ENCODE assay signal across 19 cellular contexts in genomic region chr4:815464-816146, GRCh38. TPM values are rescaled to one million over a fixed set of nuclear protein-coding genes. Genes with fewer than 3 reads are reported as not detected.
DNase-seq lines count a peak whose midpoint lies in the region; ATAC-seq and TF ChIP-seq lines count a peak whose summit lies in the region.
"Had no signal": no experiment of that assay in that cellular context is flagged by ENCODE, and none has a peak within 500 bp of the region (broad histone marks: within the 10 kb centered on the region; RNA-seq: fewer than 3 reads in every experiment).

No MANE protein-coding gene starts in this region.

- no peak overlapping the region for H3K4me3 Mint-ChIP-seq in progenitor cell of endocrine pancreas (ENCODE audit: low read depth)
- no peak overlapping the region for H3K4me3 Mint-ChIP-seq in activated CD8-positive, alpha-beta memory T cell treated with anti-CD3 and anti-CD28 coated beads, Interleukin-2, amount 10 ng/mL, durations not matched to agents 7 days and 5 days
- H3K4me3 Mint-ChIP-seq: GM23338; stimulated activated naive CD8-positive, alpha-beta T cell treated with anti-CD3 and anti-CD28 coated beads, Interleukin-15, amount 100 ng/mL, for 72 hours; T-helper 17 cell had no signal

- CTCF ChIA-PET in activated CD8-positive, alpha-beta memory T cell treated with anti-CD3 and anti-CD28 coated beads, Interleukin-2, amount 10 ng/mL, durations not matched to agents 7 days and 5 days (lab: Charles Lee): interaction anchor here (0.7 kb wide), 1 partner anchor 152 kb away, joined by 3 read pairs; no protein-coding TSS in a partner anchor

- peaks cover 64% of the 10 kb centered on the region for H3K27me3 Mint-ChIP-seq in progenitor cell of endocrine pancreas
- peaks cover 47% of the 10 kb centered on the region for H3K27me3 Mint-ChIP-seq in activated CD8-positive, alpha-beta memory T cell treated with anti-CD3 and anti-CD28 coated beads, Interleukin-2, amount 10 ng/mL, durations not matched to agents 7 days and 5 days

- peak; percentile 35 for ATAC-seq in esophagus mucosa
- ATAC-seq in GM21825 (IDR thresholded peaks at IDR 0.05; ENCODE audit: unreplicated experiment): no peak
- no peak for ATAC-seq in activated CD8-positive, alpha-beta memory T cell treated with anti-CD3 and anti-CD28 coated beads, Interleukin-2, amount 10 ng/mL, durations not matched to agents 7 days and 5 days
- ATAC-seq: foreskin keratinocyte; GM23338; stimulated activated naive CD8-positive, alpha-beta T cell treated with anti-CD3 and anti-CD28 coated beads, Interleukin-15, amount 100 ng/mL, for 72 hours; T-helper 17 cell had no signal

- no peaks in the 10 kb centered on the region for H3K36me3 Mint-ChIP-seq in progenitor cell of endocrine pancreas (ENCODE audit: insufficient read depth)
- no peaks in the 10 kb centered on the region for H3K36me3 Mint-ChIP-seq in activated CD8-positive, alpha-beta memory T cell treated with anti-CD3 and anti-CD28 coated beads, Interleukin-2, amount 10 ng/mL, durations not matched to agents 7 days and 5 days

- no peak for TF ChIP-seq CTCF in progenitor cell of endocrine pancreas (IDR thresholded peaks at IDR 0.05; ENCODE audit: unreplicated experiment)

- peaks cover 9% of the 10 kb centered on the region for H3K4me1 Mint-ChIP-seq in progenitor cell of endocrine pancreas (ENCODE audit: low read depth)
- H3K4me1 Mint-ChIP-seq in activated CD8-positive, alpha-beta memory T cell treated with anti-CD3 and anti-CD28 coated beads, Interleukin-2, amount 10 ng/mL, durations not matched to agents 7 days and 5 days: no peaks in the 10 kb centered on the region
- H3K4me1 Mint-ChIP-seq: GM23338; stimulated activated naive CD8-positive, alpha-beta T cell treated with anti-CD3 and anti-CD28 coated beads, Interleukin-15, amount 100 ng/mL, for 72 hours had no signal

- peak overlapping the region; percentile 45 for H3K27ac Mint-ChIP-seq in progenitor cell of endocrine pancreas
- no peak overlapping the region for H3K27ac Mint-ChIP-seq in activated CD8-positive, alpha-beta memory T cell treated with anti-CD3 and anti-CD28 coated beads, Interleukin-2, amount 10 ng/mL, durations not matched to agents 7 days and 5 days
- H3K27ac Mint-ChIP-seq: GM23338; stimulated activated naive CD8-positive, alpha-beta T cell treated with anti-CD3 and anti-CD28 coated beads, Interleukin-15, amount 100 ng/mL, for 72 hours; T-helper 17 cell had no signal

- H3K9me3 Mint-ChIP-seq in progenitor cell of endocrine pancreas (ENCODE audit: low read depth): no peaks in the 10 kb centered on the region
- no peaks in the 10 kb centered on the region for H3K9me3 Mint-ChIP-seq in activated CD8-positive, alpha-beta memory T cell treated with anti-CD3 and anti-CD28 coated beads, Interleukin-2, amount 10 ng/mL, durations not matched to agents 7 days and 5 days (ENCODE audit: low read depth)
- H3K9me3 Mint-ChIP-seq: GM23338; stimulated activated naive CD8-positive, alpha-beta T cell treated with anti-CD3 and anti-CD28 coated beads, Interleukin-15, amount 100 ng/mL, for 72 hours had no signal

- DNase-seq in DMS153 (lab: John Stamatoyannopoulos, UW) (peak; percentile 2), DMS153 treated with DMSO at 0.1 percent for 48 hours (lab: John Stamatoyannopoulos, UW; ENCODE audit: unreplicated experiment) (no peak), NCI-H187 (lab: John Stamatoyannopoulos, UW) (peak; percentile 62 to 83), progenitor cell of endocrine pancreas (ENCODE audit: low spot score, unreplicated experiment) (no peak), NCI-H748 treated with DMSO at 0.1 percent for 48 hours (lab: John Stamatoyannopoulos, UW) (no peak)
- no peak for DNase-seq in activated CD8-positive, alpha-beta memory T cell treated with anti-CD3 and anti-CD28 coated beads, Interleukin-2, amount 10 ng/mL, durations not matched to agents 7 days and 5 days
- DNase-seq: activated CD4-positive, CD25-positive, alpha-beta regulatory T cell; activated naive CD4-positive, alpha-beta T cell; anterior cingulate cortex; foreskin keratinocyte; naive B cell; SIG-M5; stimulated activated CD4-positive, alpha-beta T cell treated with anti-CD3 and anti-CD28 coated beads, Interleukin-15, amount 100 ng/mL, for 24 hours; stimulated activated naive CD8-positive, alpha-beta T cell treated with anti-CD3 and anti-CD28 coated beads, Interleukin-15, amount 100 ng/mL, for 72 hours; T-helper 17 cell had no signal

RNA-seq across cellular contexts. Expression of gene CPLX1, which starts 10.3 kb away (rescaled TPM):
- total RNA-seq in esophagus mucosa (0.92 TPM), progenitor cell of endocrine pancreas (1.4 and 2.0 TPM in 2 replicates)
- 1 to 10 TPM in 1 of 2 experiments, under 1 TPM in 1; 0.14 to 1.3 TPM for total RNA-seq in activated CD8-positive, alpha-beta memory T cell treated with anti-CD3 and anti-CD28 coated beads, Interleukin-2, amount 10 ng/mL, durations not matched to agents 7 days and 5 days
- total RNA-seq: LHCN-M2 had no signal

Comparison
In these comparisons a context has a peak if more than half of its experiments do, and no peak if none do; other contexts are left out.
1. DNase-seq: peak in DMS153 (single experiment) and NCI-H187 (2 of 2); none in DMS153 treated with DMSO at 0.1 percent for 48 hours (single experiment), progenitor cell of endocrine pancreas (single experiment), NCI-H748 treated with DMSO at 0.1 percent for 48 hours (single experiment) and activated CD8-positive, alpha-beta memory T cell treated with anti-CD3 and anti-CD28 coated beads, Interleukin-2, amount 10 ng/mL, durations not matched to agents 7 days and 5 days (single experiment).